20 cellular contexts compared by ENCODE assay signal in the genomic region with DNA sequence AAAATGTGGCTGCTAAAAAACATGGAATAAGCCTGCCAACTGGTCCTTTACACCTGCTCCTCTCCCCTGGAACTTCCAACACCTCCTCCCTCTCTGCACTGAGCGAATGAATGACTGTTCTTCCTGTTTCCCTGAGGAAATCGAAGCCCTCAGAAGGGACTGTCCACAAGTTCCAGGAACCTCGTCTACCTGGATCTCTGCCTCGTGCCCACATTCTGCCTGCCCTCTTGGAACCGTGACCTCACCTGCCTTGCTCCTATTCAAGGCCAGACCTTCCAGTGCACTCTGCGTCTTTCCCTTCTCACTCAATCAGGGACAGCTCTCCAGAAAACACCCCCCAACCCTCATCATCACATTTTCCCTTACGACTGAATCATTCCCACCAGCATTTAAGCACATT.
"Had no signal": no experiment of that assay in that cellular context is flagged by ENCODE, and none has a peak within 500 bp of the region (broad histone marks: within the 10 kb centered on the region; RNA-seq: fewer than 3 reads in every experiment).

No MANE protein-coding gene starts in this region.

- H3K36me3 ChIP-seq: gastrocnemius medialis, heart right ventricle, sigmoid colon, tibial nerve had no signal

- H3K4me3 Mint-ChIP-seq: naive thymus-derived CD4-positive, alpha-beta T cell; nephron progenitor cell had no signal

- H3K4me1 ChIP-seq: testis had no signal

- H3K27ac ChIP-seq: gastrocnemius medialis, heart right ventricle, sigmoid colon, skin epidermis, testis, tibial nerve had no signal

- H3K27me3 Mint-ChIP-seq: naive thymus-derived CD4-positive, alpha-beta T cell had no signal

- H3K4me3 ChIP-seq: gastrocnemius medialis, heart right ventricle, lung, sigmoid colon, skin epidermis, testis, tibial nerve had no signal

- H3K9me3 ChIP-seq: gastrocnemius medialis, sigmoid colon, testis, tibial nerve had no signal

- H3K27ac Mint-ChIP-seq: naive thymus-derived CD4-positive, alpha-beta T cell; nephron progenitor cell had no signal

- DNase-seq: caudate nucleus; cortex of kidney; effector memory CD4-positive, alpha-beta T cell; gastrocnemius medialis; heart right ventricle; hypothalamus; left ventricle myocardium superior; mesenchymal stem cell; midbrain; naive thymus-derived CD4-positive, alpha-beta T cell; nephron progenitor cell; posterior cingulate gyrus; sigmoid colon; stimulated activated CD4-positive, alpha-beta T cell treated with anti-CD3 and anti-CD28 coated beads, Interleukin-12 subunit alpha, Interleukin-12 subunit beta, amount 100 ng/mL, for 4 hours; stimulated activated naive CD8-positive, alpha-beta T cell treated with anti-CD3 and anti-CD28 coated beads, Interleukin-15, Interleukin-2, amounts not matched to agents 100 U/mL and 50 U/mL, for 24 hours; testis had no signal

- H3K27me3 ChIP-seq: gastrocnemius medialis, heart right ventricle, sigmoid colon, testis, tibial nerve had no signal

- H3K4me1 Mint-ChIP-seq: nephron progenitor cell had no signal

- ATAC-seq: esophagus mucosa; gastrocnemius medialis; heart right ventricle; left ventricle myocardium superior; naive thymus-derived CD4-positive, alpha-beta T cell; stimulated activated naive CD8-positive, alpha-beta T cell treated with anti-CD3 and anti-CD28 coated beads, Interleukin-15, Interleukin-2, amounts not matched to agents 100 U/mL and 50 U/mL, for 24 hours had no signal
